ENCODE assay signal across 8 cellular contexts in genomic region chrX:123764967-123765871, GRCh38. TPM values are rescaled to one million over a fixed set of nuclear protein-coding genes. Genes with fewer than 3 reads are reported as not detected.
DNase-seq lines count a peak whose midpoint lies in the region; TF ChIP-seq lines count a peak whose summit lies in the region.

No MANE protein-coding gene starts in this region.

- H3K9me3 Mint-ChIP-seq in nephron, result peaks cover 12% of the 10 kb centered on the region

- peak overlapping the region; percentile 55 for H3K4me3 ChIP-seq in fibroblast of the aortic adventitia (ENCODE audit: low read depth, low read length)

- H3K27me3 Mint-ChIP-seq in nephron (ENCODE audit: low read depth), result no peaks in the 10 kb centered on the region

- TF ChIP-seq CTCF in fibroblast of the aortic adventitia (IDR thresholded peaks at IDR 0.05; ENCODE audit: insufficient read depth, low read length), result no peak
- no peak for TF ChIP-seq CTCF in nephron (IDR thresholded peaks at IDR 0.05; ENCODE audit: unreplicated experiment in 3 of 3)

- DNase-seq in EL, result peak; percentile 89
- DNase-seq in H4 (ENCODE audit: low spot score), result peak; percentile 87
- peak; percentile 79 for DNase-seq in LHCN-M2 (ENCODE audit: low read depth)
- DNase-seq in RPMI7951 (ENCODE audit: low read depth), result peak; percentile 85
- DNase-seq in activated T-helper 9 cell treated with anti-CD3 and anti-CD28 coated beads, Interleukin-2, amount 50 U/mL, for 16 hours (ENCODE audit: low read depth), result peak; percentile 34
- DNase-seq in fibroblast of the aortic adventitia (ENCODE audit: low read depth), result peak; percentile 80
- DNase-seq in stromal cell of bone marrow (ENCODE audit: low read depth), result peak; percentile 77

- H3K27ac Mint-ChIP-seq in nephron, result peak overlapping the region; percentile 61 to 94 (median 89)

- peak overlapping the region; percentile 74 to 83 (median 76) for H3K4me3 Mint-ChIP-seq in nephron

- H3K36me3 Mint-ChIP-seq in nephron (ENCODE audit: low read depth), result peaks cover 4% of the 10 kb centered on the region

- no peaks in the 10 kb centered on the region for H3K4me1 Mint-ChIP-seq in nephron

RNA-seq across cellular contexts. Expression of gene THOC2, which starts 32.4 kb away (rescaled TPM):
- 37.7 and 39.6 TPM in 2 replicates for total RNA-seq in H4 (2014; rRNA removed; shearing (Covaris generic))
- 51.2 and 57.0 TPM in 2 replicates for total RNA-seq in LHCN-M2 (2014; rRNA removed)
- 13.6 TPM for polyA plus RNA-seq in LHCN-M2 (2012)
- total RNA-seq in RPMI7951 (2014; rRNA removed; shearing (Covaris generic)), result 33.1 and 57.4 TPM in 2 replicates
- total RNA-seq in fibroblast of the aortic adventitia (ENCODE audit: low replicate concordance), result 96.7 and 108 TPM in 2 replicates

Comparison
In these comparisons a context has a peak if more than half of its experiments do, and no peak if none do; other contexts are left out.
1. Peak in every context shown above with its lines: DNase-seq and H3K4me3 ChIP-seq.
2. DNase-seq: peak in every context shown above with its lines; median percentile 89 in EL; 87 in H4; 85 in RPMI7951; 80 in fibroblast of the aortic adventitia; 79 in LHCN-M2; 77 in stromal cell of bone marrow; 34 in activated T-helper 9 cell treated with anti-CD3 and anti-CD28 coated beads, Interleukin-2, amount 50 U/mL, for 16 hours.